ENCODE assay signal across 14 cellular contexts in genomic region chr1:94947453-94947852, GRCh38. TPM values are rescaled to one million over a fixed set of nuclear protein-coding genes. Genes with fewer than 3 reads are reported as not detected.
DNase-seq lines count a peak whose midpoint lies in the region; ATAC-seq and TF ChIP-seq lines count a peak whose summit lies in the region.
"Had no signal": no experiment of that assay in that cellular context is flagged by ENCODE, and none has a peak within 500 bp of the region (broad histone marks: within the 10 kb centered on the region; RNA-seq: fewer than 3 reads in every experiment).

No MANE protein-coding gene starts in this region.

- CTCF ChIA-PET in AG04450 (lab: Charles Lee), result interaction anchor here (1.5 to 1.9 kb wide), 2 partner anchors 93 to 96 kb away, joined by 4 to 8 read pairs; no protein-coding TSS in a partner anchor
- CTCF ChIA-PET in activated CD4-positive, alpha-beta T cell treated with anti-CD3 and anti-CD28 coated beads, Interleukin-2, amount 10 ng/mL, durations not matched to agents 7 days and 5 days (lab: Charles Lee), result interaction anchor here (1.1 kb wide), 1 partner anchor 291 kb away, joined by 5 read pairs; no protein-coding TSS in a partner anchor

- H3K4me3 ChIP-seq in AG04450 (ENCODE audit: low read depth, low read length), result no peak overlapping the region
- no peak overlapping the region for H3K4me3 ChIP-seq in fibroblast of pulmonary artery (replicated peaks; ENCODE audit: low read depth, low read length)
- H3K4me3 ChIP-seq: SJSA1, thyroid gland had no signal

- TF ChIP-seq CTCF in AG04450 (IDR thresholded peaks at IDR 0.05; ENCODE audit: low read depth, low read length) (no peak), fibroblast of pulmonary artery (IDR thresholded peaks at IDR 0.05; ENCODE audit: low read length, missing control alignments) (no peak), mesothelial cell of epicardium (IDR thresholded peaks at IDR 0.05; ENCODE audit: unreplicated experiment) (no peak)

- H3K27me3 ChIP-seq in AG04450 (ENCODE audit: control insufficient read depth, insufficient read depth, low read length), result no peaks in the 10 kb centered on the region
- H3K27me3 ChIP-seq: SJSA1, thyroid gland had no signal

- H3K9me3 Mint-ChIP-seq in mesothelial cell of epicardium, result peaks cover under 1% of the 10 kb centered on the region
- H3K9me3 Mint-ChIP-seq in activated CD4-positive, alpha-beta T cell treated with anti-CD3 and anti-CD28 coated beads, Interleukin-2, amount 10 ng/mL, durations not matched to agents 7 days and 5 days, result no peaks in the 10 kb centered on the region

- POLR2A ChIA-PET in AG04450 (lab: Yijun Ruan, JAX), result interaction anchor here (0.7 to 1.3 kb wide), 2 partner anchors 16 to 20 kb away, joined by 3 to 4 read pairs; partner anchors contain the start of gene CNN3
- POLR2A ChIA-PET in activated CD4-positive, alpha-beta T cell treated with anti-CD3 and anti-CD28 coated beads, Interleukin-2, amount 10 ng/mL, durations not matched to agents 7 days and 5 days (lab: Charles Lee), result no interaction called here

- H3K27ac Mint-ChIP-seq in mesothelial cell of epicardium, result peak overlapping the region; percentile 22
- H3K27ac Mint-ChIP-seq in activated CD4-positive, alpha-beta T cell treated with anti-CD3 and anti-CD28 coated beads, Interleukin-2, amount 10 ng/mL, durations not matched to agents 7 days and 5 days, result no peak overlapping the region
- H3K27ac Mint-ChIP-seq: activated naive CD8-positive, alpha-beta T cell treated with anti-CD3 and anti-CD28 coated beads, Interleukin-2, amount 10 ng/mL, durations not matched to agents 7 days and 5 days had no signal

- peak overlapping the region; percentile 71 for H3K27ac ChIP-seq in AG04450 (ENCODE audit: low read depth, low read length)
- H3K27ac ChIP-seq: SJSA1, thyroid gland, WERI-Rb-1 had no signal

- no peak overlapping the region for H3K4me3 Mint-ChIP-seq in mesothelial cell of epicardium
- H3K4me3 Mint-ChIP-seq in activated CD4-positive, alpha-beta T cell treated with anti-CD3 and anti-CD28 coated beads, Interleukin-2, amount 10 ng/mL, durations not matched to agents 7 days and 5 days, result no peak overlapping the region
- H3K4me3 Mint-ChIP-seq: activated naive CD8-positive, alpha-beta T cell treated with anti-CD3 and anti-CD28 coated beads, Interleukin-2, amount 10 ng/mL, durations not matched to agents 7 days and 5 days had no signal

- DNase-seq in AG04450 (ENCODE audit: low read depth, low spot score) (no peak), NCI-H446 (lab: John Stamatoyannopoulos, UW) (peak; percentile 47 to 60), fibroblast of pulmonary artery (ENCODE audit: low read depth) (peak; percentile 66), mesothelial cell of epicardium (ENCODE audit: low spot score in 2 of 2, unreplicated experiment in 2 of 2) (no peak), DMS 273 treated with DMSO at 0.1 percent for 48 hours (lab: John Stamatoyannopoulos, UW) (no peak)
- DNase-seq in activated CD4-positive, alpha-beta T cell treated with anti-CD3 and anti-CD28 coated beads for 48 hours, result no peak
- no peak for DNase-seq in activated CD4-positive, alpha-beta T cell treated with anti-CD3 and anti-CD28 coated beads, Interleukin-2, amount 10 ng/mL, durations not matched to agents 7 days and 5 days
- DNase-seq: activated naive CD8-positive, alpha-beta T cell treated with anti-CD3 and anti-CD28 coated beads, Interleukin-2, amount 10 ng/mL, durations not matched to agents 7 days and 5 days; left colon; NCI-H2081; thyroid gland; WERI-Rb-1 had no signal

- ATAC-seq in GM19328 (IDR thresholded peaks at IDR 0.05; ENCODE audit: unreplicated experiment), result no peak

- no peaks in the 10 kb centered on the region for H3K36me3 Mint-ChIP-seq in mesothelial cell of epicardium
- no peaks in the 10 kb centered on the region for H3K36me3 Mint-ChIP-seq in activated CD4-positive, alpha-beta T cell treated with anti-CD3 and anti-CD28 coated beads, Interleukin-2, amount 10 ng/mL, durations not matched to agents 7 days and 5 days (ENCODE audit: low read depth)
- H3K36me3 Mint-ChIP-seq: activated naive CD8-positive, alpha-beta T cell treated with anti-CD3 and anti-CD28 coated beads, Interleukin-2, amount 10 ng/mL, durations not matched to agents 7 days and 5 days had no signal

- H3K9me3 ChIP-seq in AG04450 (ENCODE audit: control insufficient read depth, insufficient read depth, low read length), result no peaks in the 10 kb centered on the region
- H3K9me3 ChIP-seq: SJSA1, thyroid gland had no signal

- peaks cover 49% of the 10 kb centered on the region for H3K4me1 Mint-ChIP-seq in mesothelial cell of epicardium
- no peaks in the 10 kb centered on the region for H3K4me1 Mint-ChIP-seq in activated CD4-positive, alpha-beta T cell treated with anti-CD3 and anti-CD28 coated beads, Interleukin-2, amount 10 ng/mL, durations not matched to agents 7 days and 5 days
- H3K4me1 Mint-ChIP-seq: activated naive CD8-positive, alpha-beta T cell treated with anti-CD3 and anti-CD28 coated beads, Interleukin-2, amount 10 ng/mL, durations not matched to agents 7 days and 5 days had no signal

- H3K27me3 Mint-ChIP-seq in mesothelial cell of epicardium (ENCODE audit: low read depth), result no peaks in the 10 kb centered on the region
- H3K27me3 Mint-ChIP-seq in activated CD4-positive, alpha-beta T cell treated with anti-CD3 and anti-CD28 coated beads, Interleukin-2, amount 10 ng/mL, durations not matched to agents 7 days and 5 days, result peaks cover 14% of the 10 kb centered on the region

RNA-seq across cellular contexts. Expression of gene CNN3, which starts 20.5 kb away (rescaled TPM):
- 374 and 438 TPM in 2 replicates for polyA plus RNA-seq in AG04450 (2011; rRNA removed)
- 307 and 327 TPM in 2 replicates for polyA minus RNA-seq in AG04450 (2011; rRNA and poly(A)+ RNA removed)
- 241 to 260 TPM (median 247 TPM) in 3 replicates for total RNA-seq in mesothelial cell of epicardium
- 1 to 10 TPM in 1 of 2 experiments, under 1 TPM in 1; 0.92 to 1.2 TPM for total RNA-seq in activated CD4-positive, alpha-beta T cell treated with anti-CD3 and anti-CD28 coated beads, Interleukin-2, amount 10 ng/mL, durations not matched to agents 7 days and 5 days

Comparison
In these comparisons a context has a peak if more than half of its experiments do, and no peak if none do; other contexts are left out.
1. DNase-seq: peak in NCI-H446 (2 of 2) and fibroblast of pulmonary artery (single experiment); none in AG04450 (single experiment), mesothelial cell of epicardium (0 of 2), activated CD4-positive, alpha-beta T cell treated with anti-CD3 and anti-CD28 coated beads for 48 hours (single experiment), activated CD4-positive, alpha-beta T cell treated with anti-CD3 and anti-CD28 coated beads, Interleukin-2, amount 10 ng/mL, durations not matched to agents 7 days and 5 days (single experiment) and DMS 273 treated with DMSO at 0.1 percent for 48 hours (single experiment).
2. RNA of gene CNN3, which starts 20.5 kb away (total RNA-seq): 241 to 260 TPM in mesothelial cell of epicardium; 0.92 to 1.2 TPM in activated CD4-positive, alpha-beta T cell treated with anti-CD3 and anti-CD28 coated beads, Interleukin-2, amount 10 ng/mL, durations not matched to agents 7 days and 5 days; every median in the first group is over 100 times any median in the second.